36 cellular contexts compared by ENCODE assay signal in the genomic region with DNA sequence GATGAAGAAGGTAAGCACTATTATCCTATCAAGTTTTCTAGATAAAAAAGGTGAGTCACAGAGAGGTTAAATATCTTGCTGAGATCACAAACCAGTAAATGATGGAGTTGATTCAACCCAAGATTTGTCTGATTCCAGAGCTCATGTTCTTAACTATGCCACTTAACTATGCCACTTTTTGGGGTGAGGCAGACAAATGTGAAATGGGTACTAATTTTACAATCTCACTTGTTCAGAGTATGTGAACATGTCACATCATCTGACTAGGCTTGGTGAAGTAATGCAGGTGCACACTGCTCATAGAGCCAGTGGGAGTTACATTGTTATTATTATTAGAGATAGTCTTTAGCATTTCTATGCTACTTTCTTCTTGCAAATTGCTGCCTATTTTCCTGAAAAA. TPM values are rescaled to one million over a fixed set of nuclear protein-coding genes. Genes with fewer than 3 reads are reported as not detected.
"Had no signal": no experiment of that assay in that cellular context is flagged by ENCODE, and none has a peak within 500 bp of the region (broad histone marks: within the 10 kb centered on the region; RNA-seq: fewer than 3 reads in every experiment).

No MANE protein-coding gene starts in this region.

- H3K36me3 Mint-ChIP-seq: activated naive CD4-positive, alpha-beta T cell treated with anti-CD3 and anti-CD28 coated beads, Interleukin-2, amount 10 ng/mL, durations not matched to agents 7 days and 5 days; activated naive CD8-positive, alpha-beta T cell had no signal

- H3K4me3 ChIP-seq: esophagus squamous epithelium, gastroesophageal sphincter, heart right ventricle had no signal

- H3K4me1 Mint-ChIP-seq: activated naive CD4-positive, alpha-beta T cell treated with anti-CD3 and anti-CD28 coated beads, Interleukin-2, amount 10 ng/mL, durations not matched to agents 7 days and 5 days had no signal

- H3K27me3 ChIP-seq: brain microvascular endothelial cell, gastroesophageal sphincter had no signal

- H3K9me3 ChIP-seq: esophagus squamous epithelium, gastroesophageal sphincter, heart right ventricle had no signal

- ATAC-seq: activated CD4-positive, CD25-positive, alpha-beta regulatory T cell treated with anti-CD3 and anti-CD28 coated beads, Interleukin-2, amount 50 U/mL, for 24 hours; effector memory CD8-positive, alpha-beta T cell; gastroesophageal sphincter; heart right ventricle had no signal

- H3K27ac Mint-ChIP-seq: activated B cell treated with CpG ODN at 0.5 μM for 24 hours; activated CD4-positive, alpha-beta memory T cell treated with anti-CD3 and anti-CD28 coated beads, Interleukin-2, amount 10 ng/mL, durations not matched to agents 7 days and 5 days; activated CD4-positive, alpha-beta T cell treated with anti-CD3 and anti-CD28 coated beads, Interleukin-2, amount 10 ng/mL, durations not matched to agents 24 days and 14 days; activated naive CD4-positive, alpha-beta T cell treated with anti-CD3 and anti-CD28 coated beads, Interleukin-2, amount 10 ng/mL, durations not matched to agents 7 days and 5 days; activated naive CD8-positive, alpha-beta T cell; activated T-cell treated with anti-CD3 and anti-CD28 coated beads, Interleukin-2, amount 50 U/mL, for 24 hours; activated T-helper 1 cell treated with anti-CD3 and anti-CD28 coated beads, Interleukin-12 subunit alpha, Interleukin-12 subunit beta, Interleukin-2, Interleukin-4 antibody, amounts not matched to agents 30 ng/mL and 10 ng/mL and 1 ng/mL, durations not matched to agents 14 hours and 24 hours and 36 hours; effector memory CD8-positive, alpha-beta T cell had no signal

- H3K27ac ChIP-seq: brain microvascular endothelial cell, esophagus squamous epithelium, gastroesophageal sphincter, heart right ventricle, VCaP had no signal

- H3K36me3 ChIP-seq: brain microvascular endothelial cell, esophagus squamous epithelium, gastroesophageal sphincter, heart right ventricle had no signal

- FAIRE-seq: astrocyte, bronchial epithelial cell, colon had no signal

- H3K9me3 Mint-ChIP-seq: activated B cell treated with CpG ODN at 0.5 μM for 24 hours; activated CD4-positive, alpha-beta memory T cell treated with anti-CD3 and anti-CD28 coated beads, Interleukin-2, amount 10 ng/mL, durations not matched to agents 7 days and 5 days; activated naive CD4-positive, alpha-beta T cell treated with anti-CD3 and anti-CD28 coated beads, Interleukin-2, amount 10 ng/mL, durations not matched to agents 7 days and 5 days; activated T-cell treated with anti-CD3 and anti-CD28 coated beads, Interleukin-2, amount 50 U/mL, for 24 hours; activated T-helper 1 cell treated with anti-CD3 and anti-CD28 coated beads, Interleukin-12 subunit alpha, Interleukin-12 subunit beta, Interleukin-2, Interleukin-4 antibody, amounts not matched to agents 30 ng/mL and 10 ng/mL and 1 ng/mL, durations not matched to agents 14 hours and 24 hours and 36 hours; effector memory CD8-positive, alpha-beta T cell had no signal

- H3K4me3 Mint-ChIP-seq: activated B cell treated with CpG ODN at 0.5 μM for 24 hours; activated CD4-positive, alpha-beta memory T cell treated with anti-CD3 and anti-CD28 coated beads, Interleukin-2, amount 10 ng/mL, durations not matched to agents 7 days and 5 days; activated CD4-positive, alpha-beta T cell treated with anti-CD3 and anti-CD28 coated beads, Interleukin-2, amount 10 ng/mL, durations not matched to agents 24 days and 14 days; activated naive CD4-positive, alpha-beta T cell treated with anti-CD3 and anti-CD28 coated beads, Interleukin-2, amount 10 ng/mL, durations not matched to agents 7 days and 5 days; activated naive CD8-positive, alpha-beta T cell; activated T-cell treated with anti-CD3 and anti-CD28 coated beads, Interleukin-2, amount 50 U/mL, for 24 hours; activated T-helper 1 cell treated with anti-CD3 and anti-CD28 coated beads, Interleukin-12 subunit alpha, Interleukin-12 subunit beta, Interleukin-2, Interleukin-4 antibody, amounts not matched to agents 30 ng/mL and 10 ng/mL and 1 ng/mL, durations not matched to agents 14 hours and 24 hours and 36 hours; effector memory CD8-positive, alpha-beta T cell had no signal

- H3K4me1 ChIP-seq: esophagus squamous epithelium, gastroesophageal sphincter had no signal

- DNase-seq: activated B cell treated with CpG ODN at 0.5 μM for 24 hours; activated CD4-positive, alpha-beta memory T cell treated with anti-CD3 and anti-CD28 coated beads, Interleukin-2, amount 10 ng/mL, durations not matched to agents 7 days and 5 days; activated CD4-positive, alpha-beta T cell treated with anti-CD3 and anti-CD28 coated beads, Interleukin-2, amount 10 ng/mL, durations not matched to agents 24 days and 14 days; activated CD4-positive, alpha-beta T cell treated with anti-CD3 and anti-CD28 coated beads, Interleukin-2, amount 50 U/mL, for 4 hours; activated CD8-positive, alpha-beta memory T cell treated with anti-CD3 and anti-CD28 coated beads, Interleukin-2, amount 50 U/mL, for 48 hours; activated gamma-delta T cell; activated naive CD4-positive, alpha-beta T cell; activated naive CD4-positive, alpha-beta T cell treated with anti-CD3 and anti-CD28 coated beads, Interleukin-2, amount 10 ng/mL, durations not matched to agents 7 days and 5 days; activated T-cell treated with anti-CD3 and anti-CD28 coated beads for 4 hours; activated T-cell treated with anti-CD3 and anti-CD28 coated beads, Interleukin-2, amount 50 U/mL, for 24 hours; amniotic stem cell; anterior cingulate cortex; brain microvascular endothelial cell; cortex of kidney; dermis blood vessel endothelial cell; effector CD4-positive, alpha-beta T cell; effector memory CD8-positive, alpha-beta T cell; erythroblast; esophagus squamous epithelium; foreskin melanocyte; heart right ventricle had no signal

- H3K27me3 Mint-ChIP-seq: activated naive CD8-positive, alpha-beta T cell; effector memory CD8-positive, alpha-beta T cell had no signal

RNA-seq across cellular contexts. Expression of gene DRD3, which starts 2.0 kb away (rescaled TPM):
- total RNA-seq: activated B cell treated with CpG ODN at 0.5 μM for 24 hours; activated CD4-positive, alpha-beta memory T cell treated with anti-CD3 and anti-CD28 coated beads, Interleukin-2, amount 10 ng/mL, durations not matched to agents 7 days and 5 days; activated CD4-positive, alpha-beta T cell treated with anti-CD3 and anti-CD28 coated beads, Interleukin-2, amount 10 ng/mL, durations not matched to agents 24 days and 14 days; activated T-helper 1 cell treated with anti-CD3 and anti-CD28 coated beads, Interleukin-12 subunit alpha, Interleukin-12 subunit beta, Interleukin-2, Interleukin-4 antibody, amounts not matched to agents 30 ng/mL and 10 ng/mL and 1 ng/mL, durations not matched to agents 14 hours and 24 hours and 36 hours; astrocyte; bronchial epithelial cell; cardiac septum; chondrocyte; dermis blood vessel endothelial cell; esophagus squamous epithelium; fibroblast of lung; fibroblast of villous mesenchyme; gastroesophageal sphincter; glomerular endothelial cell; heart right ventricle; T-helper 1 cell treated with Interleukin-12 subunit alpha and Interleukin-12 subunit beta and Interleukin-4 antibody, amounts not matched to agents 30 ng/mL and 1 ng/mL, for 36 hours had no signal
- polyA plus RNA-seq: adipose tissue, fibroblast of lung, heart right ventricle had no signal
